Comparison of ENCODE assay signal across 21 cellular contexts in genomic region chr3:13628432-13628831, GRCh38.
"Had no signal": no experiment of that assay in that cellular context is flagged by ENCODE, and none has a peak within 500 bp of the region (broad histone marks: within the 10 kb centered on the region; RNA-seq: fewer than 3 reads in every experiment).

No MANE protein-coding gene starts in this region.

- H3K27ac ChIP-seq: HL-60, KMS-11, SJCRH30 had no signal

- H3K36me3 ChIP-seq: SJCRH30 had no signal

- H3K36me3 Mint-ChIP-seq: IgD-negative memory B cell had no signal

- H3K9me3 ChIP-seq: SJCRH30 had no signal

- H3K27me3 Mint-ChIP-seq: IgD-negative memory B cell had no signal

- H3K27ac Mint-ChIP-seq: IgD-negative memory B cell had no signal

- H3K4me3 ChIP-seq: K562, SJCRH30 had no signal

- H3K4me2 ChIP-seq: KMS-11 had no signal

- H3K4me1 ChIP-seq: SJCRH30 had no signal

- DNase-seq: Kasumi-1, MM.1S, NCI-H1092 treated with DMSO at 0.1 percent for 48 hours, NCI-H1436, NCI-H187, NCI-H2029, NCI-H2081 treated with DMSO at 0.1 percent for 48 hours, NCI-H2171, NCI-H226, NCI-H446, NCI-H510A, NCI-H524 treated with DMSO at 0.1 percent for 48 hours, NCI-H69, NCI-H774, PC-3, SHP77 treated with DMSO at 0.1 percent for 48 hours, SJCRH30 had no signal

- H3K4me3 Mint-ChIP-seq: IgD-negative memory B cell had no signal

- H3K9ac ChIP-seq: KMS-11 had no signal
